Comparison of ENCODE assay signal across 8 cellular contexts in genomic region chr7:100427762-100428198, GRCh38. TPM values are rescaled to one million over a fixed set of nuclear protein-coding genes. Genes with fewer than 3 reads are reported as not detected.
DNase-seq lines count a peak whose midpoint lies in the region; ATAC-seq, FAIRE-seq and TF ChIP-seq lines count a peak whose summit lies in the region.

No MANE protein-coding gene starts in this region.

- ATAC-seq in A549 (no peak), GM21825 (IDR thresholded peaks at IDR 0.05; ENCODE audit: unreplicated experiment) (no peak), omental fat pad (ENCODE audit: low FRiP score) (no peak)
- no peak for ATAC-seq in central memory CD8-positive, alpha-beta T cell (replicated peaks; ENCODE audit: extremely low read depth, poor library complexity, severe bottlenecking)

- H3K27me3 ChIP-seq in muscle layer of colon (ENCODE audit: control insufficient read depth in 1 of 2, insufficient read depth in 2 of 2, low read length in 2 of 2): no peaks in the 10 kb centered on the region

- H3K4me1 ChIP-seq in A549 (peaks cover 26% of the 10 kb centered on the region; the same call in 2 of the 3 replicates), muscle layer of colon (ENCODE audit: insufficient read depth, low read length) (peaks cover 30% of the 10 kb centered on the region)

- H3K9me3 Mint-ChIP-seq in IgD-negative memory B cell: no peaks in the 10 kb centered on the region
- no peaks in the 10 kb centered on the region for H3K9me3 Mint-ChIP-seq in central memory CD8-positive, alpha-beta T cell

- peaks cover 13% of the 10 kb centered on the region for H3K36me3 ChIP-seq in muscle layer of colon (ENCODE audit: insufficient read depth, low read length)

- TF ChIP-seq CTCF in A549 (IDR thresholded peaks at IDR 0.05): no peak
- no peak for TF ChIP-seq CTCF in omental fat pad (IDR thresholded peaks at IDR 0.05)

- no peak for TF ChIP-seq RAD21 in A549 (conservative IDR thresholded peaks at IDR 0.05 in 1 of 2, IDR thresholded peaks at IDR 0.05 in 1 of 2)

- H3K9me3 ChIP-seq in A549 (peaks cover 5% of the 10 kb centered on the region; the same call in 1 of the 3 replicates), muscle layer of colon (ENCODE audit: low read length) (no peaks in the 10 kb centered on the region)

- H3K4me1 Mint-ChIP-seq in IgD-negative memory B cell: peaks cover 6 to 17% (median 13%) of the 10 kb centered on the region in 3 donors
- peaks cover 38% of the 10 kb centered on the region for H3K4me1 Mint-ChIP-seq in central memory CD8-positive, alpha-beta T cell

- H3K9ac ChIP-seq in muscle layer of colon (ENCODE audit: low read length): no peak overlapping the region

- H3K27ac ChIP-seq in A549 (peak overlapping the region; percentile 93 to 100), muscle layer of colon (ENCODE audit: low read depth, low read length) (no peak overlapping the region)

- H3K4me3 Mint-ChIP-seq in IgD-negative memory B cell: peak overlapping the region; percentile 85 to 100 (median 98)
- H3K4me3 Mint-ChIP-seq in central memory CD8-positive, alpha-beta T cell: peak overlapping the region; percentile 85

- DNase-seq in A549 (ENCODE audit: low read depth in 1 of 2, low spot score in 1 of 2): no peak
- DNase-seq in central memory CD8-positive, alpha-beta T cell (ENCODE audit: low spot score in 2 of 2): no peak
- no peak for DNase-seq in NCI-H2081 (lab: John Stamatoyannopoulos, UW)
- no peak for DNase-seq in UCSD-AML1 (lab: John Stamatoyannopoulos, UW; ENCODE audit: unreplicated experiment)
- DNase-seq in omental fat pad (ENCODE audit: low spot score): no peak

- TF ChIP-seq EP300 in A549 (IDR thresholded peaks at IDR 0.05): no peak

- peaks cover 6% of the 10 kb centered on the region for H3K27me3 Mint-ChIP-seq in IgD-negative memory B cell
- H3K27me3 Mint-ChIP-seq in central memory CD8-positive, alpha-beta T cell: peaks cover 7% of the 10 kb centered on the region

- FAIRE-seq in A549 (lab: Jason Lieb, UNC): no peak

- H3K4me2 ChIP-seq in A549: peak overlapping the region; percentile 88

- no peaks in the 10 kb centered on the region for H3K36me3 Mint-ChIP-seq in IgD-negative memory B cell
- H3K36me3 Mint-ChIP-seq in central memory CD8-positive, alpha-beta T cell (ENCODE audit: insufficient read depth): peaks cover 31% of the 10 kb centered on the region

- no peak for TF ChIP-seq POLR2A in A549 (IDR thresholded peaks at IDR 0.05; ENCODE audit: low read length)

- peak overlapping the region; percentile 99 to 100 (median 100) for H3K27ac Mint-ChIP-seq in IgD-negative memory B cell
- H3K27ac Mint-ChIP-seq in central memory CD8-positive, alpha-beta T cell (ENCODE audit: low read depth): peak overlapping the region; percentile 100

- CTCF ChIA-PET in A549 (lab: Yijun Ruan, JAX): interaction anchor here (0.8 to 1.5 kb wide), 4 partner anchors 10 to 26 kb away, joined by 3 to 5 read pairs (median 4); no protein-coding TSS in a partner anchor

- POLR2A ChIA-PET in A549 (lab: Yijun Ruan, JAX): interaction anchor here (0.7 to 2.8 kb wide), 21 partner anchors 8 to 1019 kb away, joined by 3 to 23 read pairs (median 7); partner anchors contain the start of genes AGFG2, BUD31, FBXO24 and GPC2

- H3K4me3 ChIP-seq in A549 (peak overlapping the region; percentile 86), muscle layer of colon (ENCODE audit: low read depth in 1 of 2, low read length in 2 of 2) (peak overlapping the region; percentile 7 to 79)

- WGBS in A549 (ENCODE audit: missing lambda C conversion rate): 79% methylated on average over 16 of the region's 16 CpGs

TF ChIP-seq in A549, 52 proteins besides CTCF, POLR2A, EP300 and RAD21 (continues in another document):
- TF ChIP-seq HDAC2 (IDR thresholded peaks at IDR 0.05): peak; percentile 91; the same call in 1 of the 2 replicates
- no peak for TF ChIP-seq BCL3 (IDR thresholded peaks at IDR 0.05)
- peak; percentile 90; the same call in 1 of the 2 replicates for TF ChIP-seq ATOH8 (CRISPR knock-in tag; IDR thresholded peaks at IDR 0.05; ENCODE audit: low read depth)
- TF ChIP-seq RNF2 (IDR thresholded peaks at IDR 0.05; ENCODE audit: borderline replicate concordance, low read depth): peak; percentile 98
- TF ChIP-seq E2F6 (IDR thresholded peaks at IDR 0.05; ENCODE audit: borderline replicate concordance, low read depth): no peak
- peak; percentile 57; the same call in 1 of the 2 replicates for TF ChIP-seq TP53 (CRISPR knock-in tag; IDR thresholded peaks at IDR 0.05)
- TF ChIP-seq GATA3 (IDR thresholded peaks at IDR 0.05; ENCODE audit: borderline replicate concordance): no peak
- no peak for TF ChIP-seq ELK1 (IDR thresholded peaks at IDR 0.05; ENCODE audit: low read depth, low read length)
- no peak for TF ChIP-seq ZFP36 (IDR thresholded peaks at IDR 0.05; ENCODE audit: borderline replicate concordance, partially characterized antibody)

RNA-seq across cellular contexts. Expression of gene ZCWPW1, which starts 0.7 kb away (rescaled TPM):
- 3.5 and 4.2 TPM in 2 replicates for polyA plus RNA-seq in A549 (2011; rRNA removed)
- polyA plus RNA-seq in A549 (2012; cell fraction: cytosol; rRNA removed): 1.2 and 1.6 TPM in 2 replicates
- 1.7 TPM in 2 replicates for polyA plus RNA-seq in A549 (2012; cell fraction: nucleus; rRNA removed)
- polyA plus RNA-seq in A549 (2017; fragmentation: RNase III; extraction: RNeasy Plus Mini Kit Qiagen cat#74134 plus additional on column Dnase treatment): 1.9 to 2.5 TPM (median 2.0 TPM) in 3 replicates
- 1.4 and 2.7 TPM in 2 replicates for polyA minus RNA-seq in A549 (2011; rRNA and poly(A)+ RNA removed)
- 12.1 TPM for polyA plus RNA-seq in IgD-negative memory B cell
- total RNA-seq in omental fat pad: 1 to 10 TPM; 2.8 to 5.8 (median 3.6) TPM

RNA-seq across cellular contexts. Expression of gene MEPCE, which starts 1.9 kb away (rescaled TPM):
- polyA plus RNA-seq in A549 (2011; rRNA removed) (10.0 and 13.1 TPM in 2 replicates), A549 (2017; fragmentation: RNase III; extraction: RNeasy Plus Mini Kit Qiagen cat#74134 plus additional on column Dnase treatment) (36.7 to 38.4 TPM (median 38.2 TPM) in 3 replicates), IgD-negative memory B cell (19.8 TPM)
- polyA plus RNA-seq in A549 (2012; cell fraction: cytosol; rRNA removed): 19.7 and 25.3 TPM in 2 replicates
- polyA plus RNA-seq in A549 (2012; cell fraction: nucleus; rRNA removed): 30.0 and 34.0 TPM in 2 replicates
- polyA minus RNA-seq in A549 (2011; rRNA and poly(A)+ RNA removed): 22.3 and 25.4 TPM in 2 replicates
- total RNA-seq in omental fat pad: 10 to 100 TPM; 23.6 to 49.5 (median 36.6) TPM

RNA-seq across cellular contexts. Expression of gene PPP1R35, which starts 8.5 kb away (rescaled TPM):
- polyA plus RNA-seq in A549 (2011; rRNA removed) (15.2 and 15.7 TPM in 2 replicates), A549 (2017; fragmentation: RNase III; extraction: RNeasy Plus Mini Kit Qiagen cat#74134 plus additional on column Dnase treatment) (29.9 to 33.0 TPM (median 31.6 TPM) in 3 replicates), IgD-negative memory B cell (39.3 TPM)
- 66.3 and 69.9 TPM in 2 replicates for polyA plus RNA-seq in A549 (2012; cell fraction: cytosol; rRNA removed)
- 103 and 122 TPM in 2 replicates for polyA plus RNA-seq in A549 (2012; cell fraction: nucleus; rRNA removed)
- polyA minus RNA-seq in A549 (2011; rRNA and poly(A)+ RNA removed): 9.5 and 10.7 TPM in 2 replicates
- 10 to 100 TPM in 3 of 4 donors, 1 to 10 TPM in 1; 6.1 to 22.2 (median 17.7) TPM for total RNA-seq in omental fat pad

RNA-seq across cellular contexts. Expression of gene SPACDR, which starts 36.3 kb away (rescaled TPM):
- polyA plus RNA-seq in A549 (2011; rRNA removed) (0.17 and 0.40 TPM in 2 replicates), A549 (2017; fragmentation: RNase III; extraction: RNeasy Plus Mini Kit Qiagen cat#74134 plus additional on column Dnase treatment) (0.33 to 0.39 TPM (median 0.34 TPM) in 3 replicates), IgD-negative memory B cell (0.78 TPM)
- polyA plus RNA-seq in A549 (2012; cell fraction: cytosol; rRNA removed): 0.49 and 0.54 TPM in 2 replicates
- polyA plus RNA-seq in A549 (2012; cell fraction: nucleus; rRNA removed): 0.62 and 0.92 TPM in 2 replicates
- polyA minus RNA-seq in A549 (2011; rRNA and poly(A)+ RNA removed): not detected in 2 replicates
- 1 to 10 TPM in 1 of 4 donors, under 1 TPM in 1, not detected in 2; 0.84 to 1.3 TPM for total RNA-seq in omental fat pad

RNA-seq across cellular contexts. Expression of gene TSC22D4, which starts 51.2 kb away (rescaled TPM):
- polyA plus RNA-seq in A549 (2011; rRNA removed) (6.2 and 7.9 TPM in 2 replicates), A549 (2017; fragmentation: RNase III; extraction: RNeasy Plus Mini Kit Qiagen cat#74134 plus additional on column Dnase treatment) (20.7 to 28.9 TPM (median 28.3 TPM) in 3 replicates), IgD-negative memory B cell (25.6 TPM)
- 15.5 and 22.6 TPM in 2 replicates for polyA plus RNA-seq in A549 (2012; cell fraction: cytosol; rRNA removed)
- polyA plus RNA-seq in A549 (2012; cell fraction: nucleus; rRNA removed): 26.1 and 31.1 TPM in 2 replicates
- polyA minus RNA-seq in A549 (2011; rRNA and poly(A)+ RNA removed): 6.5 and 8.2 TPM in 2 replicates
- total RNA-seq in omental fat pad: 10 to 100 TPM; 15.6 to 36.4 (median 21.4) TPM
